19 cellular contexts compared by ENCODE assay signal in the genomic region with DNA sequence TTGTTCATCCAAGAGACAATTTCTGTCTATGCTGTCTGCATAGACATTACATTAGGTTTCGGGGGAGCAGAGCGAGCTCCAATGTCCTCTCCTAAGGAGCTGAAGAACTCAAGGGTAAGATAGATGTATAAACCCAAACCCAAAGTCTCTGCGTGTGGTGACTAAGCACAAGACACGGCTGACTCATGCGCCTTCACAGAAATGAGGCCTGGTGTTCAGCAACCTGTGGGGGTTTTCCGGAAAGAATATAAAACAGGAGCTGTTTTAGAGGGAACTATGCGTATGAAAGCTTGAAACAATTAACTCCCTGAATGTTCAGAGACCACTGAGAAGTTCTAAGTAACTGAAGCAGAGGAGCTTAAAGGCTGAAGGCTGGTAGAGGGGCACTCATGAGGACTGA.
"Had no signal": no experiment of that assay in that cellular context is flagged by ENCODE, and none has a peak within 500 bp of the region (broad histone marks: within the 10 kb centered on the region; RNA-seq: fewer than 3 reads in every experiment).

No MANE protein-coding gene starts in this region.

- H3K36me3 Mint-ChIP-seq: activated naive CD4-positive, alpha-beta T cell treated with anti-CD3 and anti-CD28 coated beads, Interleukin-2, amount 50 U/mL, for 72 hours had no signal

- H3K9me3 ChIP-seq: gastrocnemius medialis, prostate gland, right atrium auricular region, tibial nerve had no signal

- H3K4me3 Mint-ChIP-seq: nephron progenitor cell; stimulated activated naive CD8-positive, alpha-beta T cell treated with anti-CD3 and anti-CD28 coated beads, Interleukin-15, Interleukin-2, amounts not matched to agents 100 ng/mL and 50 ng/mL, for 24 hours had no signal

- H3K27me3 Mint-ChIP-seq: stimulated activated naive CD8-positive, alpha-beta T cell treated with anti-CD3 and anti-CD28 coated beads, Interleukin-15, Interleukin-2, amounts not matched to agents 100 ng/mL and 50 ng/mL, for 24 hours had no signal

- H3K9me3 Mint-ChIP-seq: nephron progenitor cell; stimulated activated naive CD8-positive, alpha-beta T cell treated with anti-CD3 and anti-CD28 coated beads, Interleukin-15, Interleukin-2, amounts not matched to agents 100 ng/mL and 50 ng/mL, for 24 hours had no signal

- H3K27me3 ChIP-seq: gastrocnemius medialis, left lung, right atrium auricular region, tibial nerve had no signal

- DNase-seq: activated CD4-positive, CD25-positive, alpha-beta regulatory T cell treated with anti-CD3 and anti-CD28 coated beads, Interleukin-2, amount 50 U/mL, for 72 hours; activated gamma-delta T cell treated with Interleukin-2 at 50 U/mL for 16 hours; cortex of kidney; gastrocnemius medialis; head of caudate nucleus; kidney; left lung; midbrain; nephron progenitor cell; stimulated activated CD4-positive, alpha-beta T cell treated with anti-CD3 and anti-CD28 coated beads, Interleukin-15, amount 100 ng/mL, for 24 hours; stimulated activated CD4-positive, alpha-beta T cell treated with anti-CD3 and anti-CD28 coated beads, Interleukin-2, amount 100 ng/mL, for 48 hours; T-helper 2 cell had no signal

- H3K27ac ChIP-seq: gastrocnemius medialis, left lung, prostate gland, right atrium auricular region, tibial nerve, VCaP had no signal

- H3K4me1 ChIP-seq: gastrocnemius medialis, left lung, prostate gland, right atrium auricular region, tibial nerve had no signal

- ATAC-seq: activated naive CD4-positive, alpha-beta T cell treated with anti-CD3 and anti-CD28 coated beads, Interleukin-2, amount 50 U/mL, for 72 hours; esophagus mucosa; gastrocnemius medialis; left lung had no signal

- H3K36me3 ChIP-seq: gastrocnemius medialis, left lung, prostate gland, right atrium auricular region, tibial nerve had no signal

- H3K27ac Mint-ChIP-seq: activated naive CD4-positive, alpha-beta T cell treated with anti-CD3 and anti-CD28 coated beads, Interleukin-2, amount 50 U/mL, for 72 hours; stimulated activated naive CD8-positive, alpha-beta T cell treated with anti-CD3 and anti-CD28 coated beads, Interleukin-15, Interleukin-2, amounts not matched to agents 100 ng/mL and 50 ng/mL, for 24 hours had no signal

- H3K4me3 ChIP-seq: gastrocnemius medialis, left lung, prostate gland, right atrium auricular region, tibial nerve had no signal
